10 cellular contexts compared by ENCODE assay signal in genomic region chr1:38474738-38475623, GRCh38.
DNase-seq lines count a peak whose midpoint lies in the region; ATAC-seq, FAIRE-seq and TF ChIP-seq lines count a peak whose summit lies in the region.
"Had no signal": no experiment of that assay in that cellular context is flagged by ENCODE, and none has a peak within 500 bp of the region (broad histone marks: within the 10 kb centered on the region; RNA-seq: fewer than 3 reads in every experiment).

No MANE protein-coding gene starts in this region.

- H3K27me3 Mint-ChIP-seq in activated T-cell treated with anti-CD3 and anti-CD28 coated beads, Interleukin-2, amount 50 U/mL, for 72 hours (ENCODE audit: low read depth) = peaks cover 65% of the 10 kb centered on the region
- H3K27me3 Mint-ChIP-seq in astrocyte (ENCODE audit: low read depth, unreplicated experiment) = peaks cover 28% of the 10 kb centered on the region

- no peak overlapping the region for H3K27ac ChIP-seq in astrocyte (ENCODE audit: low read depth, low read length)
- peak overlapping the region; percentile 86 for H3K27ac ChIP-seq in thymus (ENCODE audit: low read depth)
- H3K27ac ChIP-seq: epithelial cell of prostate had no signal

- no peak for TF ChIP-seq CTCF in astrocyte (IDR thresholded peaks at IDR 0.05; ENCODE audit: insufficient read depth, low read depth, low read length)

- H3K4me1 Mint-ChIP-seq in activated T-cell treated with anti-CD3 and anti-CD28 coated beads, Interleukin-2, amount 50 U/mL, for 72 hours (ENCODE audit: low read depth) = peaks cover 17% of the 10 kb centered on the region
- peaks cover 8% of the 10 kb centered on the region for H3K4me1 Mint-ChIP-seq in astrocyte (ENCODE audit: low read depth, unreplicated experiment)

- ATAC-seq in activated T-cell treated with anti-CD3 and anti-CD28 coated beads, Interleukin-2, amount 50 U/mL, for 72 hours (replicated peaks in 1 of 2) = peak; percentile 26 to 53
- ATAC-seq in HG03045 (IDR thresholded peaks at IDR 0.05; ENCODE audit: unreplicated experiment) = peak; percentile 81
- ATAC-seq: Right ventricle myocardium inferior had no signal

- DNase-seq in activated T-cell treated with anti-CD3 and anti-CD28 coated beads, Interleukin-2, amount 50 U/mL, for 72 hours = no peak
- no peak for DNase-seq in activated T-cell treated with anti-CD3 and anti-CD28 coated beads for 4 hours
- no peak for DNase-seq in astrocyte (ENCODE audit: low read depth)
- no peak for DNase-seq in mesenteric fat pad (ENCODE audit: low spot score)
- no peak for DNase-seq in HuH-7.5 (ENCODE audit: low spot score)
- no peak for DNase-seq in activated CD4-positive, alpha-beta T cell treated with anti-CD3 and anti-CD28 coated beads, Interleukin-2, amount 50 U/mL, for 1 hour

- no peaks in the 10 kb centered on the region for H3K79me2 ChIP-seq in astrocyte (ENCODE audit: insufficient read depth, low read length)

- peaks cover 4% of the 10 kb centered on the region for H3K4me1 ChIP-seq in astrocyte (ENCODE audit: insufficient read depth, low read length)
- H3K4me1 ChIP-seq in thymus (ENCODE audit: control insufficient read depth, insufficient read depth, low read length) = no peaks in the 10 kb centered on the region

- no peaks in the 10 kb centered on the region for H4K20me1 ChIP-seq in astrocyte (ENCODE audit: insufficient read depth, low read length)

- H3K4me3 Mint-ChIP-seq in activated T-cell treated with anti-CD3 and anti-CD28 coated beads, Interleukin-2, amount 50 U/mL, for 72 hours = peak overlapping the region; percentile 24 to 69
- H3K4me3 Mint-ChIP-seq in astrocyte (ENCODE audit: unreplicated experiment) = peak overlapping the region; percentile 41

- WGBS in thymus = 34% methylated on average over 18 of the region's 18 CpGs

- peak overlapping the region; percentile 9 for H2AFZ ChIP-seq in astrocyte (ENCODE audit: low read depth, low read length)

- H3K9ac ChIP-seq in astrocyte (ENCODE audit: low read length) = no peak overlapping the region

- H3K36me3 ChIP-seq in astrocyte (ENCODE audit: insufficient read depth, low read length) (no peaks in the 10 kb centered on the region), thymus (ENCODE audit: control insufficient read depth, insufficient read depth) (no peaks in the 10 kb centered on the region)

- H3K9me3 ChIP-seq in astrocyte (ENCODE audit: insufficient read depth, low read depth, low read length) (no peaks in the 10 kb centered on the region), thymus (ENCODE audit: control insufficient read depth) (no peaks in the 10 kb centered on the region)

- H3K4me3 ChIP-seq in astrocyte (ENCODE audit: insufficient read depth, low read depth, low read length) = no peak overlapping the region
- H3K4me3 ChIP-seq in thymus (ENCODE audit: low read length) = peak overlapping the region; percentile 19

- H3K4me2 ChIP-seq in astrocyte (ENCODE audit: low read length) = no peak overlapping the region

- H3K36me3 Mint-ChIP-seq in activated T-cell treated with anti-CD3 and anti-CD28 coated beads, Interleukin-2, amount 50 U/mL, for 72 hours (ENCODE audit: insufficient read depth in 2 of 2) = no peaks in the 10 kb centered on the region
- no peaks in the 10 kb centered on the region for H3K36me3 Mint-ChIP-seq in astrocyte (ENCODE audit: low read depth, unreplicated experiment)

- no peak overlapping the region for H3K27ac Mint-ChIP-seq in activated T-cell treated with anti-CD3 and anti-CD28 coated beads, Interleukin-2, amount 50 U/mL, for 72 hours
- peak overlapping the region; percentile 64 for H3K27ac Mint-ChIP-seq in astrocyte (ENCODE audit: unreplicated experiment)

- peaks cover 4% of the 10 kb centered on the region for H3K27me3 ChIP-seq in astrocyte (ENCODE audit: insufficient read depth, low read length)
- peaks cover 22% of the 10 kb centered on the region for H3K27me3 ChIP-seq in thymus (ENCODE audit: control insufficient read depth, insufficient read depth)

- FAIRE-seq in astrocyte (lab: Jason Lieb, UNC) = no peak

- peaks cover 0 to 6% of the 10 kb centered on the region in 2 donors for H3K9me3 Mint-ChIP-seq in activated T-cell treated with anti-CD3 and anti-CD28 coated beads, Interleukin-2, amount 50 U/mL, for 72 hours
- H3K9me3 Mint-ChIP-seq in astrocyte (ENCODE audit: unreplicated experiment) = no peaks in the 10 kb centered on the region
